In the genomic region with DNA sequence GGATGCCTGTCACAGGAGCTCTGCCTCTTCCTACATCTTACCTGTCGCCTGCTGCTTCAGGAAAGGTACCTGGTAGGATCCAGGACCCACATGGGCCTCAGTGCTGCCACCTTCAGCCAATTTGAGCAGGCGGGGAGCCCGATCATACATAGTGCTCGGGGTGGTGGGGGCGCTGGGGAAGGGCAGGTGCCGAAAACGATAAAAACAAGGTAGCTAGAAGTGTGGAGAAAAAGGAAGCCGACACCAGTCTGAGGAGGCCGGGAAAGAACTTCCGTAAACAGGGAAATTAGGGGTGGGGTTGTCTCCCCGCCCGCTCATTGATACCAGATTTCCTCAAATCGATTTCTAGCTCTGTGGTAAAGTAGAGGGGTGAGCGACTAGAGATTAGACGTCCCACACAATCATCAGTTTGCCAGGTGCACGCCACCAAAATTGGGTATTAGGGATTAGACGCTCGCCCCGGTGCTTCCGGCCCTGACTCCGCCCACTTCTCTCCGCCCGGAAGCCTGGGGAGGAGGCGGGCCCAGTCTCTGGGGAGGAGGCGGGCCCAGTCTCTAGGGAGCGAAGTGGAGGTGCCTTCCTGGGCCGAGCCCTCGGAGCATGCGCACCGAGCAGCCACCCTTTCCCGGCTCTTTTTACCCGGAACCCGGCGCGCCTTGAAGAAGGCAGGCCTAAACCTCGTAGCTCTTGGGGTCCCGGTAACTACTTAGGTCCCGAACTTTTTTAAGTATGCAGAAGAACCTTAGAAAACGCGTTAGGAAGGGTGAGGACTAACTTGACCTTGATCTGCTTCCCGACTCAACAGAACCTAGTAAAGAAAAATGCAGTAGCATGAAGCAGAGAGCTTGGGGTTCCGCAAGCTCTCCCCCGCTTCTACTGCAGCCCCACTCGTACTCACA, we compare ENCODE assay signal across 8 cellular contexts.
A peak's percentile ranks its signal among the peaks of the same experiment; 100 is the strongest.
DNase-seq lines count a peak whose midpoint lies in the region; ATAC-seq and TF ChIP-seq lines count a peak whose summit lies in the region.

A gene (minus strand): TSS at position 476 of the 899 bp plus-strand sequence.

- ATAC-seq in GM21786 (IDR thresholded peaks at IDR 0.05; ENCODE audit: unreplicated experiment), result peak; percentile 98

- H3K27me3 Mint-ChIP-seq in nephron progenitor cell (ENCODE audit: low read depth, poor library complexity), result peaks cover 11% of the 10 kb centered on the region
- H3K27me3 Mint-ChIP-seq in stimulated activated naive CD8-positive, alpha-beta T cell treated with anti-CD3 and anti-CD28 coated beads, Interleukin-15, Interleukin-2, amounts not matched to agents 100 ng/mL and 50 ng/mL, for 24 hours, result no peaks in the 10 kb centered on the region

- no peaks in the 10 kb centered on the region for H3K36me3 Mint-ChIP-seq in nephron progenitor cell (ENCODE audit: low read depth)
- peaks cover 4% of the 10 kb centered on the region for H3K36me3 Mint-ChIP-seq in stimulated activated naive CD8-positive, alpha-beta T cell treated with anti-CD3 and anti-CD28 coated beads, Interleukin-15, Interleukin-2, amounts not matched to agents 100 ng/mL and 50 ng/mL, for 24 hours (ENCODE audit: low read depth)

- H3K4me3 Mint-ChIP-seq in nephron progenitor cell, result peak within 1 kb of the TSS; percentile 93
- peak within 1 kb of the TSS; percentile 95 for H3K4me3 Mint-ChIP-seq in stimulated activated naive CD8-positive, alpha-beta T cell treated with anti-CD3 and anti-CD28 coated beads, Interleukin-15, Interleukin-2, amounts not matched to agents 100 ng/mL and 50 ng/mL, for 24 hours

- peak; percentile 27 for TF ChIP-seq CTCF in nephron progenitor cell (IDR thresholded peaks at IDR 0.05)

- H3K9me3 Mint-ChIP-seq in nephron progenitor cell, result peaks cover 3% of the 10 kb centered on the region
- peaks cover 8% of the 10 kb centered on the region for H3K9me3 Mint-ChIP-seq in stimulated activated naive CD8-positive, alpha-beta T cell treated with anti-CD3 and anti-CD28 coated beads, Interleukin-15, Interleukin-2, amounts not matched to agents 100 ng/mL and 50 ng/mL, for 24 hours

- H3K27ac Mint-ChIP-seq in nephron progenitor cell, result peak within 1 kb of the TSS; percentile 92
- peak within 1 kb of the TSS; percentile 96 for H3K27ac Mint-ChIP-seq in stimulated activated naive CD8-positive, alpha-beta T cell treated with anti-CD3 and anti-CD28 coated beads, Interleukin-15, Interleukin-2, amounts not matched to agents 100 ng/mL and 50 ng/mL, for 24 hours

- DNase-seq in EH (ENCODE audit: low read depth), result peak; percentile 94
- DNase-seq in Kasumi-1 (lab: John Stamatoyannopoulos, UW), result peak; percentile 94 to 95
- DNase-seq in RPMI8226, result peak; percentile 91
- peak; percentile 98 for DNase-seq in activated effector memory CD4-positive, alpha-beta T cell treated with anti-CD3 and anti-CD28 coated beads, Interleukin-2, amount 50 U/mL, for 16 hours
- DNase-seq in fibroblast of the conjunctiva (ENCODE audit: low read depth), result peak; percentile 69
- peak; percentile 92 for DNase-seq in nephron progenitor cell

- H3K4me1 Mint-ChIP-seq in nephron progenitor cell, result peaks cover 16% of the 10 kb centered on the region
- H3K4me1 Mint-ChIP-seq in stimulated activated naive CD8-positive, alpha-beta T cell treated with anti-CD3 and anti-CD28 coated beads, Interleukin-15, Interleukin-2, amounts not matched to agents 100 ng/mL and 50 ng/mL, for 24 hours (ENCODE audit: low read depth), result peaks cover 31% of the 10 kb centered on the region

Comparison
In these comparisons a context has a peak if more than half of its experiments do, and no peak if none do; other contexts are left out.
1. Peak in every context shown above with its lines: DNase-seq and ATAC-seq.